32 cellular contexts compared by ENCODE assay signal in the genomic region with DNA sequence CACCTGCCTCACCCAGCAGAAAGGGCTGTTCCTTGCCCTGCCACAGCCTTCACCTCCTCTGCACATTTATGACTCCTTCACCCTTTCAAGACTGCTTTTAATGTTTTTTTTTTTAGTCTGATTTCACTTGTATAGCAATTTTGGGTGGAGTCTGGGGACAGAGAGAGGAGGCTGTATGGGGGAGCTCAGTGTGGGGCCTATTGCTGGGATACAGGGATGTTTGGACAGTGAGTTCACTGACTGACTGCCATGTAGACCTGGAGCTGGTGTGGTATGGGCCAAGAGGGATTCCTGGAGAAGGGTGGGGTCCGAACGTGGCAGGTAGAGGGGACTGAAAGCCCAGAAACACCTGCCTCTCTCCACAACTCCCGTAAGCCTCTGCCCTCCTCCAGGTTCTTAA. TPM values are rescaled to one million over a fixed set of nuclear protein-coding genes. Genes with fewer than 3 reads are reported as not detected.
"Had no signal": no experiment of that assay in that cellular context is flagged by ENCODE, and none has a peak within 500 bp of the region (broad histone marks: within the 10 kb centered on the region; RNA-seq: fewer than 3 reads in every experiment).

No MANE protein-coding gene starts in this region.

- H3K36me3 ChIP-seq: colonic mucosa, gastrocnemius medialis, left lung, prostate gland, sigmoid colon, thoracic aorta, tibial nerve, upper lobe of left lung had no signal

- H3K4me3 Mint-ChIP-seq: dendritic cell treated with granulocyte-macrophage colony-stimulating factor and Interleukin-4, amounts not matched to agents 40 ng/mL and 50 ng/mL, for 4 days; endodermal cell; mesothelial cell of epicardium; natural killer cell treated with Interleukin-12 subunit alpha and Interleukin-12 subunit beta and Interleukin-15 and Interleukin-18, amount 100 ng/mL, for 72 hours; neural crest cell; stimulated activated memory B cell treated with anti-CD40 and anti-IgM and Interleukin-4, amounts not matched to agents 10 μg/mL and 1 μg/mL and 100 μg/mL, for 72 hours; stimulated activated naive CD8-positive, alpha-beta T cell treated with anti-CD3 and anti-CD28 coated beads, Interleukin-15, Interleukin-2, amounts not matched to agents 100 ng/mL and 50 ng/mL, for 24 hours had no signal

- H3K4me3 ChIP-seq: colonic mucosa, gastrocnemius medialis, hepatocyte, left lung, mucosa of descending colon, prostate gland, sigmoid colon, thoracic aorta, tibial nerve, upper lobe of left lung had no signal

- H3K36me3 Mint-ChIP-seq: mesothelial cell of epicardium; stimulated activated memory B cell treated with anti-CD40 and anti-IgM and Interleukin-4, amounts not matched to agents 10 μg/mL and 1 μg/mL and 100 μg/mL, for 72 hours had no signal

- H3K27me3 ChIP-seq: colonic mucosa, sigmoid colon, upper lobe of left lung had no signal

- ATAC-seq: esophagus mucosa; gastrocnemius medialis; left cardiac atrium; left lung; mucosa of descending colon; right cardiac atrium; stimulated activated memory B cell treated with anti-CD40 and anti-IgM and Interleukin-4, amounts not matched to agents 10 μg/mL and 1 μg/mL and 100 μg/mL, for 72 hours had no signal

- H3K4me1 ChIP-seq: colonic mucosa, gastrocnemius medialis, left lung, prostate gland, upper lobe of left lung had no signal

- H3K4me1 Mint-ChIP-seq: endodermal cell had no signal

- H3K9me3 ChIP-seq: colonic mucosa, gastrocnemius medialis, left lung, mucosa of descending colon, prostate gland, sigmoid colon, thoracic aorta, tibial nerve, upper lobe of left lung had no signal

- FAIRE-seq: kidney, urothelium cell line had no signal

- H3K27ac Mint-ChIP-seq: dendritic cell treated with granulocyte-macrophage colony-stimulating factor and Interleukin-4, amounts not matched to agents 40 ng/mL and 50 ng/mL, for 4 days; endodermal cell; mesothelial cell of epicardium; naive B cell; stimulated activated memory B cell treated with anti-CD40 and anti-IgM and Interleukin-4, amounts not matched to agents 10 μg/mL and 1 μg/mL and 100 μg/mL, for 72 hours; stimulated activated naive CD8-positive, alpha-beta T cell treated with anti-CD3 and anti-CD28 coated beads, Interleukin-15, Interleukin-2, amounts not matched to agents 100 ng/mL and 50 ng/mL, for 24 hours had no signal

- DNase-seq: colonic mucosa; effector CD8-positive, alpha-beta T cell; endodermal cell; foreskin fibroblast; gastrocnemius medialis; kidney; left cardiac atrium; left lung; mesenchymal stem cell; mucosa of descending colon; naive B cell; right cardiac atrium; sigmoid colon; stimulated activated CD4-positive, alpha-beta T cell treated with anti-CD3 and anti-CD28 coated beads, Interleukin-4, amount 100 ng/mL, for 4 hours had no signal

- H3K9me3 Mint-ChIP-seq: dendritic cell treated with granulocyte-macrophage colony-stimulating factor and Interleukin-4, amounts not matched to agents 40 ng/mL and 50 ng/mL, for 4 days; endodermal cell; natural killer cell treated with Interleukin-12 subunit alpha and Interleukin-12 subunit beta and Interleukin-15 and Interleukin-18, amount 100 ng/mL, for 72 hours; neural crest cell had no signal

- H3K27me3 Mint-ChIP-seq: stimulated activated naive CD8-positive, alpha-beta T cell treated with anti-CD3 and anti-CD28 coated beads, Interleukin-15, Interleukin-2, amounts not matched to agents 100 ng/mL and 50 ng/mL, for 24 hours had no signal

- H3K27ac ChIP-seq: colonic mucosa, epithelial cell of prostate, gastrocnemius medialis, hepatocyte, left lung, prostate gland, sigmoid colon, thoracic aorta, tibial nerve, upper lobe of left lung had no signal

RNA-seq across cellular contexts. Expression of gene KRT85, which starts 1.9 kb away (rescaled TPM):
- total RNA-seq: colonic mucosa; endodermal cell; esophagus mucosa; gastrocnemius medialis; glomerular endothelial cell; hepatocyte; kidney; left cardiac atrium; left lung; lung microvascular endothelial cell; mesothelial cell of epicardium; mucosa of descending colon; natural killer cell treated with Interleukin-12 subunit alpha and Interleukin-12 subunit beta and Interleukin-15 and Interleukin-18, amount 100 ng/mL, for 72 hours; neural crest cell; osteocyte; prostate gland; right cardiac atrium; sigmoid colon; thoracic aorta; tibial nerve; upper lobe of left lung had no signal

RNA-seq across cellular contexts. Expression of gene KRT84, which starts 16.2 kb away (rescaled TPM):
- total RNA-seq: colonic mucosa; endodermal cell; esophagus mucosa; gastrocnemius medialis; glomerular endothelial cell; hepatocyte; kidney; left cardiac atrium; left lung; lung microvascular endothelial cell; mesothelial cell of epicardium; mucosa of descending colon; natural killer cell treated with Interleukin-12 subunit alpha and Interleukin-12 subunit beta and Interleukin-15 and Interleukin-18, amount 100 ng/mL, for 72 hours; neural crest cell; osteocyte; prostate gland; right cardiac atrium; sigmoid colon; skeletal muscle tissue; thoracic aorta; tibial nerve; upper lobe of left lung had no signal

RNA-seq across cellular contexts. Expression of gene KRT82, which starts 36.9 kb away (rescaled TPM):
- total RNA-seq: colonic mucosa; endodermal cell; esophagus mucosa; gastrocnemius medialis; glomerular endothelial cell; hepatocyte; kidney; left cardiac atrium; left lung; lung microvascular endothelial cell; mesothelial cell of epicardium; mucosa of descending colon; natural killer cell treated with Interleukin-12 subunit alpha and Interleukin-12 subunit beta and Interleukin-15 and Interleukin-18, amount 100 ng/mL, for 72 hours; neural crest cell; osteocyte; prostate gland; right cardiac atrium; sigmoid colon; skeletal muscle tissue; thoracic aorta; tibial nerve; upper lobe of left lung had no signal

RNA-seq across cellular contexts. Expression of gene KRT83, which starts 48.0 kb away (rescaled TPM):
- total RNA-seq: colonic mucosa; endodermal cell; esophagus mucosa; glomerular endothelial cell; hepatocyte; kidney; left cardiac atrium; left lung; lung microvascular endothelial cell; mesothelial cell of epicardium; mucosa of descending colon; natural killer cell treated with Interleukin-12 subunit alpha and Interleukin-12 subunit beta and Interleukin-15 and Interleukin-18, amount 100 ng/mL, for 72 hours; neural crest cell; osteocyte; right cardiac atrium; sigmoid colon; skeletal muscle tissue; thoracic aorta; tibial nerve; upper lobe of left lung had no signal
